ENCODE assay signal across 8 cellular contexts in the genomic region with DNA sequence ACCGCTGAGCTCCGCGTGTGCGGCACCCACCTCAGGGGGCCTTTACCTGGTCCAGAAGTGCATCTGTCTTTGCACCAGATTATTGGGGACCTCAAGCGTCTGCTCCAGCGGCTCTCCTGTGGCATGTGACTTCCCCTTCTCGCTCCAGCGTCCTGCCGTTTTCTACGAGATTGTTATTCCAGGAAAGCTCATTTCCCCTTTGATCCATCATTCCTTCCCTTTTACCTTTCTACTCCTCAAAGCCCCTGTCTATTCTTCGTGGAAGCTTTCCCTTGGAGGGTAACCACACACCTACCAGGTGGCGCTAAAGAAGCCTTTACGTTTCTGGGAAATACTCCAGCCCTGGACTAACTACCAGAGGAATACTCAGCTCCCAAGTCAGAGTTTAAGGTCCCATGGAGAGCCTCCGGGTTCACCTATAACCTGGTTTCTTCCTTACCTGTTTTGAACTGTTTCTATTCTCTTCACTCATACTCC. TPM values are rescaled to one million over a fixed set of nuclear protein-coding genes. Genes with fewer than 3 reads are reported as not detected.
DNase-seq lines count a peak whose midpoint lies in the region; ATAC-seq, FAIRE-seq and TF ChIP-seq lines count a peak whose summit lies in the region.

No MANE protein-coding gene starts in this region.

- no peak overlapping the region for H3K27ac ChIP-seq in iPS-18a (ENCODE audit: low read length)

- peak overlapping the region; percentile 24 for H3K9ac ChIP-seq in iPS-18a (ENCODE audit: low read length)

- H3K27me3 ChIP-seq in iPS-18a (ENCODE audit: control insufficient read depth, insufficient read depth, low read length), result peaks cover 18% of the 10 kb centered on the region

- no peaks in the 10 kb centered on the region for H3K9me3 Mint-ChIP-seq in activated T-helper 1 cell treated with anti-CD3 and anti-CD28 coated beads, Interleukin-12 subunit alpha, Interleukin-12 subunit beta, Interleukin-2, Interleukin-4 antibody, amounts not matched to agents 30 ng/mL and 10 ng/mL and 1 ng/mL, durations not matched to agents 14 hours and 24 hours and 36 hours
- no peaks in the 10 kb centered on the region for H3K9me3 Mint-ChIP-seq in stimulated activated naive B cell treated with anti-CD40 and anti-IgM and Interleukin-4, amounts not matched to agents 10 μg/mL and 1 μg/mL and 100 μg/mL, for 72 hours

- intact Hi-C loops in activated T-helper 1 cell treated with anti-CD3 and anti-CD28 coated beads, Interleukin-12 subunit alpha, Interleukin-12 subunit beta, Interleukin-2, Interleukin-4 antibody, amounts not matched to agents 30 ng/mL and 10 ng/mL and 1 ng/mL, durations not matched to agents 14 hours and 24 hours and 36 hours (cut with micrococcal nuclease), result no loop called here

- peaks cover 15% of the 10 kb centered on the region for H3K4me1 Mint-ChIP-seq in activated T-helper 1 cell treated with anti-CD3 and anti-CD28 coated beads, Interleukin-12 subunit alpha, Interleukin-12 subunit beta, Interleukin-2, Interleukin-4 antibody, amounts not matched to agents 30 ng/mL and 10 ng/mL and 1 ng/mL, durations not matched to agents 14 hours and 24 hours and 36 hours (ENCODE audit: low read depth)
- H3K4me1 Mint-ChIP-seq in stimulated activated naive B cell treated with anti-CD40 and anti-IgM and Interleukin-4, amounts not matched to agents 10 μg/mL and 1 μg/mL and 100 μg/mL, for 72 hours, result peaks cover 23 to 41% of the 10 kb centered on the region in 2 donors

- peaks cover 3% of the 10 kb centered on the region for H3K4me1 ChIP-seq in iPS-18a (ENCODE audit: control insufficient read depth, low read depth, low read length)

- no peak for TF ChIP-seq CTCF in AG09309 (IDR thresholded peaks at IDR 0.05; ENCODE audit: control insufficient read depth, insufficient read depth, low read depth, low read length, missing control alignments)

- H3K9me3 ChIP-seq in iPS-18a (ENCODE audit: control insufficient read depth, low read depth, low read length), result no peaks in the 10 kb centered on the region

- DNase-seq in AG09309 (ENCODE audit: low read depth), result no peak
- DNase-seq in H54 (ENCODE audit: insufficient read length, low spot score), result peak; percentile 25
- DNase-seq in activated T-helper 1 cell treated with anti-CD3 and anti-CD28 coated beads, Interleukin-12 subunit alpha, Interleukin-12 subunit beta, Interleukin-2, Interleukin-4 antibody, amounts not matched to agents 30 ng/mL and 10 ng/mL and 1 ng/mL, durations not matched to agents 14 hours and 24 hours and 36 hours (ENCODE audit: low spot score), result no peak
- no peak for DNase-seq in stimulated activated naive B cell treated with anti-CD40 and anti-IgM and Interleukin-4, amounts not matched to agents 10 μg/mL and 1 μg/mL and 100 μg/mL, for 72 hours
- no peak for DNase-seq in NCI-H345 (lab: John Stamatoyannopoulos, UW)
- no peak for DNase-seq in NK-92 treated with Interleukin-12 subunit alpha and Interleukin-12 subunit beta, amount 100 ng/mL, for 24 hours (lab: John Stamatoyannopoulos, UW)
- DNase-seq in occipital lobe (lab: John Stamatoyannopoulos, UW), result no peak

- peak overlapping the region; percentile 96 for H3K4me3 Mint-ChIP-seq in activated T-helper 1 cell treated with anti-CD3 and anti-CD28 coated beads, Interleukin-12 subunit alpha, Interleukin-12 subunit beta, Interleukin-2, Interleukin-4 antibody, amounts not matched to agents 30 ng/mL and 10 ng/mL and 1 ng/mL, durations not matched to agents 14 hours and 24 hours and 36 hours
- H3K4me3 Mint-ChIP-seq in stimulated activated naive B cell treated with anti-CD40 and anti-IgM and Interleukin-4, amounts not matched to agents 10 μg/mL and 1 μg/mL and 100 μg/mL, for 72 hours, result peak overlapping the region; percentile 87 to 92

- peaks cover 40% of the 10 kb centered on the region for H3K36me3 Mint-ChIP-seq in activated T-helper 1 cell treated with anti-CD3 and anti-CD28 coated beads, Interleukin-12 subunit alpha, Interleukin-12 subunit beta, Interleukin-2, Interleukin-4 antibody, amounts not matched to agents 30 ng/mL and 10 ng/mL and 1 ng/mL, durations not matched to agents 14 hours and 24 hours and 36 hours (ENCODE audit: low read depth)
- H3K36me3 Mint-ChIP-seq in stimulated activated naive B cell treated with anti-CD40 and anti-IgM and Interleukin-4, amounts not matched to agents 10 μg/mL and 1 μg/mL and 100 μg/mL, for 72 hours, result peaks cover 23 to 50% of the 10 kb centered on the region in 2 donors

- H3K4me3 ChIP-seq in AG09309 (ENCODE audit: control insufficient read depth, low read depth, low read length) (peak overlapping the region; percentile 59), iPS-18a (ENCODE audit: low read length) (peak overlapping the region; percentile 81)

- TF ChIP-seq POLR2A in H54 (IDR thresholded peaks at IDR 0.05; ENCODE audit: low read depth, low read length), result no peak

- FAIRE-seq in H54 (lab: Jason Lieb, UNC), result no peak

- peaks cover 11% of the 10 kb centered on the region for H3K27me3 Mint-ChIP-seq in activated T-helper 1 cell treated with anti-CD3 and anti-CD28 coated beads, Interleukin-12 subunit alpha, Interleukin-12 subunit beta, Interleukin-2, Interleukin-4 antibody, amounts not matched to agents 30 ng/mL and 10 ng/mL and 1 ng/mL, durations not matched to agents 14 hours and 24 hours and 36 hours (ENCODE audit: insufficient read depth)
- no peaks in the 10 kb centered on the region for H3K27me3 Mint-ChIP-seq in stimulated activated naive B cell treated with anti-CD40 and anti-IgM and Interleukin-4, amounts not matched to agents 10 μg/mL and 1 μg/mL and 100 μg/mL, for 72 hours

- H3K27ac Mint-ChIP-seq in activated T-helper 1 cell treated with anti-CD3 and anti-CD28 coated beads, Interleukin-12 subunit alpha, Interleukin-12 subunit beta, Interleukin-2, Interleukin-4 antibody, amounts not matched to agents 30 ng/mL and 10 ng/mL and 1 ng/mL, durations not matched to agents 14 hours and 24 hours and 36 hours, result peak overlapping the region; percentile 81
- peak overlapping the region; percentile 92 for H3K27ac Mint-ChIP-seq in stimulated activated naive B cell treated with anti-CD40 and anti-IgM and Interleukin-4, amounts not matched to agents 10 μg/mL and 1 μg/mL and 100 μg/mL, for 72 hours

- no peak for ATAC-seq in stimulated activated naive B cell treated with anti-CD40 and anti-IgM and Interleukin-4, amounts not matched to agents 10 μg/mL and 1 μg/mL and 100 μg/mL, for 72 hours (replicated peaks)

- peaks cover 38% of the 10 kb centered on the region for H3K36me3 ChIP-seq in iPS-18a (ENCODE audit: control insufficient read depth, low read depth, low read length)

RNA-seq across cellular contexts. Expression of gene FKBP4, which starts 1.5 kb away (rescaled TPM):
- total RNA-seq in activated T-helper 1 cell treated with anti-CD3 and anti-CD28 coated beads, Interleukin-12 subunit alpha, Interleukin-12 subunit beta, Interleukin-2, Interleukin-4 antibody, amounts not matched to agents 30 ng/mL and 10 ng/mL and 1 ng/mL, durations not matched to agents 14 hours and 24 hours and 36 hours, result 247 and 269 TPM in 2 replicates
- 41.2 TPM for total RNA-seq in occipital lobe

RNA-seq across cellular contexts. Expression of gene ITFG2, which starts 16.2 kb away (rescaled TPM):
- total RNA-seq in activated T-helper 1 cell treated with anti-CD3 and anti-CD28 coated beads, Interleukin-12 subunit alpha, Interleukin-12 subunit beta, Interleukin-2, Interleukin-4 antibody, amounts not matched to agents 30 ng/mL and 10 ng/mL and 1 ng/mL, durations not matched to agents 14 hours and 24 hours and 36 hours, result 35.1 and 42.2 TPM in 2 replicates
- total RNA-seq in occipital lobe, result 11.7 TPM

RNA-seq across cellular contexts. Expression of gene NRIP2, which starts 38.6 kb away (rescaled TPM):
- not detected in 2 replicates for total RNA-seq in activated T-helper 1 cell treated with anti-CD3 and anti-CD28 coated beads, Interleukin-12 subunit alpha, Interleukin-12 subunit beta, Interleukin-2, Interleukin-4 antibody, amounts not matched to agents 30 ng/mL and 10 ng/mL and 1 ng/mL, durations not matched to agents 14 hours and 24 hours and 36 hours
- 0.62 TPM for total RNA-seq in occipital lobe
